1 cellular context compared by ENCODE assay signal in the genomic region with DNA sequence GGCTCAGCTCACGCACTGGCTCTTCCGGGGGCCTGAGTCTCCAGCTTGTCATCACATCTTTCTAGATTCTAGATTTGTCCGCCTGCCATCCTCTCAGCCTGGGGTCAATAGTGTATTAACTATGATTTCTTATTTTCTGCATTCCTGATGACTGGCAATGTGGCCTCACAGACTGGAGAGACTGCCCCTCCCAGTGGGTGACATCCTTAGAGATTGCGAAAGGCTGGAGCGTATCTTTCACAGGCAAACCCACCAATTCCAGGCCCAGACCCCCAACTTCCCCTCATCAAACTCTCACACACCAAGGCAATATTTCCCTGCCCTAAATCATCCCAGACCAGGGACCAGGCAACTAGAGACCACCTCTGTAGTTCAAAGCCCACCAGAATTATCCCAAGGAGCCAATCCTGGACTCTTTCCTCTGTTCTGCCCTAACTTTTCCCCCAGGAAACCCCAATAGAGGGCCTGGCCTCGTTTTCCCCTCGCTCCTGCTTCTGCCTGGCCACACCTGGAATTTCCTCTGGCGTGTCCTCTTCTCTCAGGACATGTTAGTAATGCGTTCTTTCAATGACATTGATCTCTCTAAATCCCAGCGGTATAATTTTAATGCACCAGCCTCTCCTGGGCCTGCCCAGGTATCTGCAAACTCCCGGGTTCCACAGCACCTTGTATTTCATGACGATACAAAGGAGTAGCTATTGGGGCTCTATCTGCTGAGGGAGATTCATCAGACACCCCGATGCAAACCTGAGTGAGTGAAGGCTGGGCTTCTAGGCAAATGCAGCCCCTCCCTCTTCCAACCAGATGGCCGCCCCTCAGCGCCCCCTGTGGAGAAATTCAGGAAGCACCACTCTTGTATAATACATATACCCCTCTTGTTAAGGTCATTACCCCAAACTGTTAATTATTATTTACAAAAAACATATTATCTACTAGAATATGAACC.
TF ChIP-seq lines count a peak whose summit lies in the region.

No MANE protein-coding gene starts in this region.

TF ChIP-seq in K562, 482 proteins besides CTCF, POLR2A, EP300 and RAD21 (continued from another document):
- TF ChIP-seq, protein P1, sequence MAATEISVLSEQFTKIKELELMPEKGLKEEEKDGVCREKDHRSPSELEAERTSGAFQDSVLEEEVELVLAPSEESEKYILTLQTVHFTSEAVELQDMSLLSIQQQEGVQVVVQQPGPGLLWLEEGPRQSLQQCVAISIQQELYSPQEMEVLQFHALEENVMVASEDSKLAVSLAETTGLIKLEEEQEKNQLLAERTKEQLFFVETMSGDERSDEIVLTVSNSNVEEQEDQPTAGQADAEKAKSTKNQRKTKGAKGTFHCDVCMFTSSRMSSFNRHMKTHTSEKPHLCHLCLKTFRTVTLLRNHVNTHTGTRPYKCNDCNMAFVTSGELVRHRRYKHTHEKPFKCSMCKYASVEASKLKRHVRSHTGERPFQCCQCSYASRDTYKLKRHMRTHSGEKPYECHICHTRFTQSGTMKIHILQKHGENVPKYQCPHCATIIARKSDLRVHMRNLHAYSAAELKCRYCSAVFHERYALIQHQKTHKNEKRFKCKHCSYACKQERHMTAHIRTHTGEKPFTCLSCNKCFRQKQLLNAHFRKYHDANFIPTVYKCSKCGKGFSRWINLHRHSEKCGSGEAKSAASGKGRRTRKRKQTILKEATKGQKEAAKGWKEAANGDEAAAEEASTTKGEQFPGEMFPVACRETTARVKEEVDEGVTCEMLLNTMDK (IDR thresholded peaks at IDR 0.05; ENCODE audit: borderline replicate concordance, insufficient read depth, low read depth, low read length, poor library complexity, severe bottlenecking) = peak; percentile 23
